ENCODE assay signal across 6 cellular contexts in the genomic region with DNA sequence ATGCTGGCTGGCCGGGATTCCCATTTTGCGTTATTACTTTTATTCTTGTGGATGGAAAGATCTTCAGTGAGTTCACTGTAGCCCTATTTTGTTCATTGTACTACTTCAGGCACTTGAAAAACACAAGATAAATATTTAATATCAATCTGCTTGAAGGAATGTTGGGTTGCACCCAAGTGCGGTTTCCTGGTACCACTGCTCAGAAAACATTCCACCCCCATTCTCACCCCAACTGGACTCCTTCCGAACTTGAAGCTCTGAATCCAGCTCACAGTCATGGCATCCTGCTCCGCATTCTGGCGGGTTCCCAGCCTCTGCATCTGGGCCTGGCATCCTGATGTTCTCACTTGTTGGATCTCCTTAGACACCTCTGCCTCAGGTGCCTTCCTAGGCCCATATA.
"Had no signal": no experiment of that assay in that cellular context is flagged by ENCODE, and none has a peak within 500 bp of the region (broad histone marks: within the 10 kb centered on the region; RNA-seq: fewer than 3 reads in every experiment).

No MANE protein-coding gene starts in this region.

- DNase-seq: H9, HCEC 1CT had no signal

- H3K27ac Mint-ChIP-seq: GM23338, IgD-negative memory B cell had no signal

- H3K27ac ChIP-seq: HL-60 had no signal

- H3K4me3 ChIP-seq: GM23338 had no signal

- ATAC-seq: GM23338, HepG2 had no signal

- H3K4me1 Mint-ChIP-seq: IgD-negative memory B cell had no signal

- H3K4me3 Mint-ChIP-seq: GM23338, H9, IgD-negative memory B cell had no signal

- H3K9me3 Mint-ChIP-seq: GM23338, H9, IgD-negative memory B cell had no signal

- H3K27me3 Mint-ChIP-seq: IgD-negative memory B cell had no signal
